Comparison of ENCODE assay signal across 20 cellular contexts in genomic region chr1:82321794-82322193, GRCh38.
"Had no signal": no experiment of that assay in that cellular context is flagged by ENCODE, and none has a peak within 500 bp of the region (broad histone marks: within the 10 kb centered on the region; RNA-seq: fewer than 3 reads in every experiment).

No MANE protein-coding gene starts in this region.

- H3K36me3 Mint-ChIP-seq: activated CD4-positive, alpha-beta memory T cell treated with anti-CD3 and anti-CD28 coated beads for 36 hours; activated naive CD4-positive, alpha-beta T cell treated with anti-CD3 and anti-CD28 coated beads, Interleukin-2, amount 50 U/mL, for 72 hours had no signal

- H3K27ac ChIP-seq: adrenal gland, dorsolateral prefrontal cortex, left lung, tibial nerve had no signal

- ATAC-seq: activated naive CD4-positive, alpha-beta T cell treated with anti-CD3 and anti-CD28 coated beads, Interleukin-2, amount 50 U/mL, for 72 hours; left lung; stimulated activated naive CD8-positive, alpha-beta T cell treated with anti-CD3 and anti-CD28 coated beads, Interleukin-15, Interleukin-2, amounts not matched to agents 100 U/mL and 50 U/mL, for 24 hours had no signal

- H3K9me3 Mint-ChIP-seq: activated CD4-positive, alpha-beta memory T cell treated with anti-CD3 and anti-CD28 coated beads for 36 hours; activated naive CD4-positive, alpha-beta T cell treated with anti-CD3 and anti-CD28 coated beads, Interleukin-2, amount 50 U/mL, for 72 hours; activated T-helper 1 cell treated with anti-CD3 and anti-CD28 coated beads, Interleukin-12 subunit alpha, Interleukin-12 subunit beta, Interleukin-2, Interleukin-4 antibody, amounts not matched to agents 30 ng/mL and 10 ng/mL and 1 ng/mL, durations not matched to agents 14 hours and 24 hours and 36 hours; nephron progenitor cell had no signal

- H3K4me1 ChIP-seq: adrenal gland, left lung, tibial nerve had no signal

- H3K27me3 ChIP-seq: adrenal gland, left lung, tibial nerve had no signal

- FAIRE-seq: urothelium cell line had no signal

- H3K9me3 ChIP-seq: adrenal gland, left lung, tibial nerve had no signal

- H3K36me3 ChIP-seq: adrenal gland, left lung, tibial nerve had no signal

- H3K4me3 Mint-ChIP-seq: activated B cell treated with CpG ODN at 0.5 μM for 24 hours; activated CD4-positive, alpha-beta memory T cell treated with anti-CD3 and anti-CD28 coated beads for 36 hours; activated T-helper 1 cell treated with anti-CD3 and anti-CD28 coated beads, Interleukin-12 subunit alpha, Interleukin-12 subunit beta, Interleukin-2, Interleukin-4 antibody, amounts not matched to agents 30 ng/mL and 10 ng/mL and 1 ng/mL, durations not matched to agents 14 hours and 24 hours and 36 hours; nephron progenitor cell had no signal

- H3K4me1 Mint-ChIP-seq: activated B cell treated with CpG ODN at 0.5 μM for 24 hours had no signal

- H3K27ac Mint-ChIP-seq: activated B cell treated with CpG ODN at 0.5 μM for 24 hours; activated CD4-positive, alpha-beta memory T cell treated with anti-CD3 and anti-CD28 coated beads for 36 hours; activated naive CD4-positive, alpha-beta T cell treated with anti-CD3 and anti-CD28 coated beads, Interleukin-2, amount 50 U/mL, for 72 hours; activated T-helper 1 cell treated with anti-CD3 and anti-CD28 coated beads, Interleukin-12 subunit alpha, Interleukin-12 subunit beta, Interleukin-2, Interleukin-4 antibody, amounts not matched to agents 30 ng/mL and 10 ng/mL and 1 ng/mL, durations not matched to agents 14 hours and 24 hours and 36 hours; nephron progenitor cell had no signal

- DNase-seq: activated B cell treated with CpG ODN at 0.5 μM for 24 hours; activated CD4-positive, alpha-beta memory T cell treated with anti-CD3 and anti-CD28 coated beads for 36 hours; activated CD4-positive, alpha-beta T cell treated with anti-CD3 and anti-CD28 coated beads for 4 hours; activated gamma-delta T cell treated with Interleukin-2 at 50 U/mL for 16 hours; activated T-cell treated with anti-CD3 and anti-CD28 coated beads for 4 hours; adrenal gland; dorsolateral prefrontal cortex; erythroblast; hippocampal formation; islet precursor cell; left lung; nephron progenitor cell; nucleus accumbens; stimulated activated CD4-positive, alpha-beta T cell treated with anti-CD3 and anti-CD28 coated beads, Interleukin-2, amount 100 ng/mL, for 24 hours; stimulated activated naive CD8-positive, alpha-beta T cell treated with anti-CD3 and anti-CD28 coated beads, Interleukin-15, Interleukin-2, amounts not matched to agents 100 U/mL and 50 U/mL, for 24 hours; substantia nigra had no signal

- H3K27me3 Mint-ChIP-seq: activated B cell treated with CpG ODN at 0.5 μM for 24 hours; activated CD4-positive, alpha-beta memory T cell treated with anti-CD3 and anti-CD28 coated beads for 36 hours had no signal

- H3K4me3 ChIP-seq: adrenal gland, dorsolateral prefrontal cortex, left lung, tibial nerve had no signal
